ENCODE assay signal across 20 cellular contexts in genomic region chrX:79361192-79361870, GRCh38. TPM values are rescaled to one million over a fixed set of nuclear protein-coding genes. Genes with fewer than 3 reads are reported as not detected.
DNase-seq lines count a peak whose midpoint lies in the region; ATAC-seq lines count a peak whose summit lies in the region.
"Had no signal": no experiment of that assay in that cellular context is flagged by ENCODE, and none has a peak within 500 bp of the region (broad histone marks: within the 10 kb centered on the region; RNA-seq: fewer than 3 reads in every experiment).

No MANE protein-coding gene starts in this region.

- H3K4me1 Mint-ChIP-seq in activated CD4-positive, alpha-beta T cell treated with anti-CD3 and anti-CD28 coated beads for 36 hours: peaks cover 24% of the 10 kb centered on the region
- H3K4me1 Mint-ChIP-seq in stimulated activated naive CD8-positive, alpha-beta T cell treated with anti-CD3 and anti-CD28 coated beads, Interleukin-15, Interleukin-2, amounts not matched to agents 100 ng/mL and 50 ng/mL, for 24 hours (ENCODE audit: low read depth): peaks cover 27% of the 10 kb centered on the region
- peaks cover 11 to 34% (median 24%) of the 10 kb centered on the region in 4 donors for H3K4me1 Mint-ChIP-seq in naive thymus-derived CD8-positive, alpha-beta T cell

- peak; percentile 44 for ATAC-seq in activated CD4-positive, alpha-beta T cell treated with anti-CD3 and anti-CD28 coated beads for 36 hours
- no peak for ATAC-seq in stimulated activated naive CD8-positive, alpha-beta T cell treated with anti-CD3 and anti-CD28 coated beads, Interleukin-15, Interleukin-2, amounts not matched to agents 100 U/mL and 50 U/mL, for 24 hours
- ATAC-seq in activated naive CD4-positive, alpha-beta T cell treated with anti-CD3 and anti-CD28 coated beads, Interleukin-2, amount 50 U/mL, for 72 hours: peak; percentile 29 to 50
- ATAC-seq in naive thymus-derived CD8-positive, alpha-beta T cell: peak; percentile 47 to 83
- no peak for ATAC-seq in HG02678 (IDR thresholded peaks at IDR 0.05; ENCODE audit: unreplicated experiment)
- no peak for ATAC-seq in HG03108 (IDR thresholded peaks at IDR 0.05; ENCODE audit: unreplicated experiment)
- ATAC-seq: body of pancreas, HepG2 had no signal

- no peaks in the 10 kb centered on the region for H3K27me3 Mint-ChIP-seq in activated CD4-positive, alpha-beta T cell treated with anti-CD3 and anti-CD28 coated beads for 36 hours
- H3K27me3 Mint-ChIP-seq in stimulated activated naive CD8-positive, alpha-beta T cell treated with anti-CD3 and anti-CD28 coated beads, Interleukin-15, Interleukin-2, amounts not matched to agents 100 ng/mL and 50 ng/mL, for 24 hours: no peaks in the 10 kb centered on the region
- H3K27me3 Mint-ChIP-seq in naive thymus-derived CD8-positive, alpha-beta T cell: no peaks in the 10 kb centered on the region
- H3K27me3 Mint-ChIP-seq: naive B cell had no signal

- intact Hi-C loops in activated CD4-positive, alpha-beta T cell treated with anti-CD3 and anti-CD28 coated beads for 36 hours (cut with DNase I, micrococcal nuclease): loop anchor here in 1 of 2 experiments (10.0 kb wide), 1 partner anchor 1257 kb away; the partner anchor contains the start of gene PGK1

- DNase-seq in activated CD4-positive, alpha-beta T cell treated with anti-CD3 and anti-CD28 coated beads for 36 hours: no peak
- no peak for DNase-seq in activated CD4-positive, alpha-beta T cell treated with anti-CD3 and anti-CD28 coated beads for 1 hour
- DNase-seq in stimulated activated naive CD8-positive, alpha-beta T cell treated with anti-CD3 and anti-CD28 coated beads, Interleukin-15, Interleukin-2, amounts not matched to agents 100 U/mL and 50 U/mL, for 24 hours: no peak
- no peak for DNase-seq in activated naive CD4-positive, alpha-beta T cell treated with anti-CD3 and anti-CD28 coated beads, Interleukin-2, amount 50 U/mL, for 72 hours (ENCODE audit: low spot score in 2 of 2)
- peak in 4 of 10 donors; percentile 4 to 49 (median 31) for DNase-seq in naive thymus-derived CD8-positive, alpha-beta T cell
- DNase-seq: body of pancreas, DMS 273 treated with DMSO at 0.1 percent for 48 hours, Kasumi-1, left ventricle myocardium inferior, MV-4-11, naive B cell, NCI-H1436 treated with DMSO at 0.1 percent for 48 hours, NCI-H82, tibial artery had no signal

- peak overlapping the region; percentile 77 for H3K27ac Mint-ChIP-seq in activated CD4-positive, alpha-beta T cell treated with anti-CD3 and anti-CD28 coated beads for 36 hours
- H3K27ac Mint-ChIP-seq in stimulated activated naive CD8-positive, alpha-beta T cell treated with anti-CD3 and anti-CD28 coated beads, Interleukin-15, Interleukin-2, amounts not matched to agents 100 ng/mL and 50 ng/mL, for 24 hours: peak overlapping the region; percentile 79
- peak overlapping the region; percentile 8 to 22 for H3K27ac Mint-ChIP-seq in activated naive CD4-positive, alpha-beta T cell treated with anti-CD3 and anti-CD28 coated beads, Interleukin-2, amount 50 U/mL, for 72 hours
- peak overlapping the region; percentile 61 to 95 (median 84) for H3K27ac Mint-ChIP-seq in naive thymus-derived CD8-positive, alpha-beta T cell

- H3K36me3 Mint-ChIP-seq in activated CD4-positive, alpha-beta T cell treated with anti-CD3 and anti-CD28 coated beads for 36 hours (ENCODE audit: low read depth): peaks cover 32% of the 10 kb centered on the region
- H3K36me3 Mint-ChIP-seq in stimulated activated naive CD8-positive, alpha-beta T cell treated with anti-CD3 and anti-CD28 coated beads, Interleukin-15, Interleukin-2, amounts not matched to agents 100 ng/mL and 50 ng/mL, for 24 hours (ENCODE audit: low read depth): peaks cover 32% of the 10 kb centered on the region
- H3K36me3 Mint-ChIP-seq in activated naive CD4-positive, alpha-beta T cell treated with anti-CD3 and anti-CD28 coated beads, Interleukin-2, amount 50 U/mL, for 72 hours: peaks cover 13 to 16% of the 10 kb centered on the region in 2 donors
- H3K36me3 Mint-ChIP-seq in naive thymus-derived CD8-positive, alpha-beta T cell: peaks cover 1 to 43% (median 16%) of the 10 kb centered on the region in 3 donors

- CTCF ChIA-PET in activated CD4-positive, alpha-beta T cell treated with anti-CD3 and anti-CD28 coated beads for 36 hours (lab: Charles Lee): interaction anchor here (0.7 kb wide), 1 partner anchor 175 kb away, joined by 4 read pairs; no protein-coding TSS in a partner anchor

- H3K9me3 Mint-ChIP-seq in activated CD4-positive, alpha-beta T cell treated with anti-CD3 and anti-CD28 coated beads for 36 hours (ENCODE audit: low read depth): no peaks in the 10 kb centered on the region
- H3K9me3 Mint-ChIP-seq in stimulated activated naive CD8-positive, alpha-beta T cell treated with anti-CD3 and anti-CD28 coated beads, Interleukin-15, Interleukin-2, amounts not matched to agents 100 ng/mL and 50 ng/mL, for 24 hours: no peaks in the 10 kb centered on the region
- no peaks in the 10 kb centered on the region for H3K9me3 Mint-ChIP-seq in activated naive CD4-positive, alpha-beta T cell treated with anti-CD3 and anti-CD28 coated beads, Interleukin-2, amount 50 U/mL, for 72 hours
- peaks cover 0 to 3% (median 0%) of the 10 kb centered on the region in 9 donors for H3K9me3 Mint-ChIP-seq in naive thymus-derived CD8-positive, alpha-beta T cell

- H3K4me3 Mint-ChIP-seq in activated CD4-positive, alpha-beta T cell treated with anti-CD3 and anti-CD28 coated beads for 36 hours: peak overlapping the region; percentile 60
- peak overlapping the region; percentile 49 for H3K4me3 Mint-ChIP-seq in stimulated activated naive CD8-positive, alpha-beta T cell treated with anti-CD3 and anti-CD28 coated beads, Interleukin-15, Interleukin-2, amounts not matched to agents 100 ng/mL and 50 ng/mL, for 24 hours
- H3K4me3 Mint-ChIP-seq in naive thymus-derived CD8-positive, alpha-beta T cell: peak overlapping the region in 5 of 10 donors; percentile 3 to 50 (median 24)

- POLR2A ChIA-PET in activated CD4-positive, alpha-beta T cell treated with anti-CD3 and anti-CD28 coated beads for 36 hours (lab: Charles Lee): no interaction called here
- POLR2A ChIA-PET in naive thymus-derived CD8-positive, alpha-beta T cell (lab: Charles Lee): no interaction called here

RNA-seq across cellular contexts. Expression of gene ITM2A, which starts 5.8 kb away (rescaled TPM):
- total RNA-seq in activated CD4-positive, alpha-beta T cell treated with anti-CD3 and anti-CD28 coated beads for 36 hours: 100 to 1,000 TPM in 1 of 2 experiments, 10 to 100 TPM in 1; 89.0 to 112 TPM
- 100 to 1,000 TPM; 110 to 131 TPM for total RNA-seq in activated naive CD4-positive, alpha-beta T cell treated with anti-CD3 and anti-CD28 coated beads, Interleukin-2, amount 50 U/mL, for 72 hours
- total RNA-seq in naive thymus-derived CD8-positive, alpha-beta T cell: 10 to 100 TPM; 61.1 to 69.7 TPM
- 100 to 1,000 TPM; 215 to 458 (median 342) TPM for polyA plus RNA-seq in naive thymus-derived CD8-positive, alpha-beta T cell
- total RNA-seq: HepG2, osteoblast, SJSA1 had no signal
- polyA plus RNA-seq: HepG2 had no signal

Comparison
In these comparisons a context has a peak if more than half of its experiments do, and no peak if none do; other contexts are left out.
1. ATAC-seq: peak in activated CD4-positive, alpha-beta T cell treated with anti-CD3 and anti-CD28 coated beads for 36 hours (single experiment), activated naive CD4-positive, alpha-beta T cell treated with anti-CD3 and anti-CD28 coated beads, Interleukin-2, amount 50 U/mL, for 72 hours (2 of 2) and naive thymus-derived CD8-positive, alpha-beta T cell (2 of 2); none in stimulated activated naive CD8-positive, alpha-beta T cell treated with anti-CD3 and anti-CD28 coated beads, Interleukin-15, Interleukin-2, amounts not matched to agents 100 U/mL and 50 U/mL, for 24 hours (single experiment), HG02678 (single experiment) and HG03108 (single experiment).
2. H3K27ac Mint-ChIP-seq: peak in every context shown above with its lines; median percentile 84 in naive thymus-derived CD8-positive, alpha-beta T cell; 79 in stimulated activated naive CD8-positive, alpha-beta T cell treated with anti-CD3 and anti-CD28 coated beads, Interleukin-15, Interleukin-2, amounts not matched to agents 100 ng/mL and 50 ng/mL, for 24 hours; 77 in activated CD4-positive, alpha-beta T cell treated with anti-CD3 and anti-CD28 coated beads for 36 hours; 15 in activated naive CD4-positive, alpha-beta T cell treated with anti-CD3 and anti-CD28 coated beads, Interleukin-2, amount 50 U/mL, for 72 hours.